15 cellular contexts compared by ENCODE assay signal in the genomic region with DNA sequence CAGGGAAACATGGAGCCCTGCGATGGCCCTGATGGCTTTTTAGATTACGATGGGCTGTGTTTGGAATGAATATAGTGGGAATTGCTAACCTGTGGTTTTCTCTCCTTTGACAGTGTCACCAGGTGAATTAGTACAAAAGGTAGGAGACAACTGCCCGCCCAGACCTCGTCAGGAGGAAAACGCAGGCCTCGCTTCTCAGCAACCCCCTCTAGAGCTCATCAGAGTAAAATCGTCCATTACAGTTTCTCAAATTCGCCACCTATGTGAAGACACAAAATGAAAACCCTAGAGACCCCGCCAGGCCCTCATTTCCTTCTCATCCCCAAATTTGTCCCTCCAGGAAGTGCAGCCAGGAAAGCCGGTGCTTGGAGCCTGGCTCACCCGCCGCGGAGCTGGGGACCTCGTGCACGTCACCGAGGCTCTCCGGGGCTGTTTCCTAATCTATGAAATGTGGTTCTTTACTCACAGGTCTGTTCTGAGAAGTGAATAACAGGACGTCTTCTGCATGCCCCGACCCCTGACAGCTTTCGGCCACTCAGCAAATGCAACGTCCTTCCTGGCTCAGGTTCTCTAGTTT.
DNase-seq lines count a peak whose midpoint lies in the region; ATAC-seq, FAIRE-seq and TF ChIP-seq lines count a peak whose summit lies in the region.
"Had no signal": no experiment of that assay in that cellular context is flagged by ENCODE, and none has a peak within 500 bp of the region (broad histone marks: within the 10 kb centered on the region; RNA-seq: fewer than 3 reads in every experiment).

No MANE protein-coding gene starts in this region.

- WGBS in upper lobe of left lung, 2 donors: 78 to 79% methylated on average over 21 of the region's 21 CpGs
- WGBS in heart left ventricle, 4 donors: 71 to 76% (median 73%) methylated on average over 21 of the region's 21 CpGs

- DNase-seq in H7 (peak; percentile 84), WTC11 (ENCODE audit: low spot score) (no peak), kidney (peak; percentile 33), upper lobe of left lung (no peak), heart left ventricle (no peak), EL (no peak)
- DNase-seq: HCEC 1CT, NCI-H1105, NCI-H1930, Right ventricle myocardium superior, SK-N-SH, T-helper 1 cell had no signal

- peaks cover 11% of the 10 kb centered on the region for H3K4me1 Mint-ChIP-seq in WTC11

- H3K36me3 ChIP-seq in H7 (replicated peaks; ENCODE audit: control insufficient read depth, insufficient read depth, low read length) (no peaks in the 10 kb centered on the region), KMS-11 (ENCODE audit: insufficient read depth) (no peaks in the 10 kb centered on the region), kidney (ENCODE audit: control insufficient read depth in 1 of 2, insufficient read depth in 2 of 2, low read length in 2 of 2) (no peaks in the 10 kb centered on the region), upper lobe of left lung (no peaks in the 10 kb centered on the region), heart left ventricle (no peaks in the 10 kb centered on the region)
- H3K36me3 ChIP-seq: BLaER1 had no signal

- no peaks in the 10 kb centered on the region for H3K79me2 ChIP-seq in KMS-11 (ENCODE audit: insufficient read depth, low read depth)

- TF ChIP-seq POLR2A in upper lobe of left lung (IDR thresholded peaks at IDR 0.05): no peak
- no peak for TF ChIP-seq POLR2A in heart left ventricle (IDR thresholded peaks at IDR 0.05)

- ATAC-seq in WTC11: peak; percentile 91
- no peak for ATAC-seq in upper lobe of left lung (ENCODE audit: low FRiP score in 2 of 2)
- ATAC-seq in heart left ventricle: no peak
- ATAC-seq: Panc1 had no signal

- POLR2A ChIA-PET in WTC11 (lab: Charles Lee): no interaction called here

- H3K9ac ChIP-seq in KMS-11 (no peak overlapping the region), kidney (ENCODE audit: low read length in 2 of 2) (no peak overlapping the region)
- H3K9ac ChIP-seq: BLaER1, SK-N-SH had no signal

- peaks cover 20% of the 10 kb centered on the region for H3K27me3 Mint-ChIP-seq in WTC11 (ENCODE audit: low read depth)

- H3K27ac Mint-ChIP-seq in WTC11: no peak overlapping the region

- FAIRE-seq in kidney (lab: Jason Lieb, UNC): no peak

- TF ChIP-seq EP300 in upper lobe of left lung (IDR thresholded peaks at IDR 0.05): no peak

- TF ChIP-seq CTCF in KMS-11 (conservative IDR thresholded peaks at IDR 0.05; ENCODE audit: low read depth, low read length) (0 out of 2 replicates have a peak, but pooled peaks have one; percentile 12), WTC11 (IDR thresholded peaks at IDR 0.05) (no peak), kidney (IDR thresholded peaks at IDR 0.05; ENCODE audit: borderline replicate concordance, extremely low read depth, insufficient read depth) (no peak), upper lobe of left lung (IDR thresholded peaks at IDR 0.05) (no peak), heart left ventricle (IDR thresholded peaks at IDR 0.05) (no peak)

- no peak overlapping the region for H3K4me2 ChIP-seq in KMS-11
- H3K4me2 ChIP-seq: BLaER1, SK-N-SH had no signal

- H3K9me3 ChIP-seq in kidney (ENCODE audit: control insufficient read depth in 1 of 2, low read length in 2 of 2) (no peaks in the 10 kb centered on the region), upper lobe of left lung (no peaks in the 10 kb centered on the region), heart left ventricle (no peaks in the 10 kb centered on the region)
- H3K9me3 ChIP-seq: SK-N-SH had no signal

- no peaks in the 10 kb centered on the region for H3K4me1 ChIP-seq in KMS-11 (ENCODE audit: low read depth, poor library complexity, severe bottlenecking)
- peaks cover 0 to 2% of the 10 kb centered on the region in 2 donors for H3K4me1 ChIP-seq in kidney (ENCODE audit: control insufficient read depth in 1 of 2, insufficient read depth in 1 of 2, low read depth in 1 of 2, low read length in 2 of 2)
- peaks cover 0 to 5% (median 0%) of the 10 kb centered on the region in 4 donors for H3K4me1 ChIP-seq in upper lobe of left lung
- H3K4me1 ChIP-seq in heart left ventricle: no peaks in the 10 kb centered on the region
- H3K4me1 ChIP-seq: BLaER1 had no signal

- H3K4me3 ChIP-seq in H7 (ENCODE audit: insufficient read depth, low read depth, low read length) (no peak overlapping the region), KMS-11 (IDR thresholded peaks at IDR 0.05; ENCODE audit: insufficient read depth, low read depth, low read length) (no peak overlapping the region), kidney (ENCODE audit: low read length in 2 of 2) (no peak overlapping the region), upper lobe of left lung (no peak overlapping the region), heart left ventricle (no peak overlapping the region)
- H3K4me3 ChIP-seq: BLaER1 had no signal

- no peak overlapping the region for H3K27ac ChIP-seq in KMS-11
- H3K27ac ChIP-seq in kidney (ENCODE audit: low read depth in 2 of 2, low read length in 2 of 2): no peak overlapping the region
- no peak overlapping the region for H3K27ac ChIP-seq in upper lobe of left lung
- no peak overlapping the region for H3K27ac ChIP-seq in heart left ventricle
- H3K27ac ChIP-seq: BLaER1 had no signal

- intact Hi-C loops in kidney (cut with DNase I): no loop called here
- intact Hi-C loops in heart left ventricle (cut with DNase I): no loop called here

- no peak overlapping the region for H3K4me3 Mint-ChIP-seq in WTC11

- H3K36me3 Mint-ChIP-seq in WTC11: no peaks in the 10 kb centered on the region

- H3K9me3 Mint-ChIP-seq in WTC11: no peaks in the 10 kb centered on the region

- peaks cover 18% of the 10 kb centered on the region for H3K27me3 ChIP-seq in H7 (ENCODE audit: control insufficient read depth, insufficient read depth, low read length)
- H3K27me3 ChIP-seq in KMS-11 (ENCODE audit: insufficient read depth, low read depth): no peaks in the 10 kb centered on the region
- peaks cover 0 to 9% (median 0%) of the 10 kb centered on the region in 4 donors for H3K27me3 ChIP-seq in upper lobe of left lung
- peaks cover 0 to 18% (median 14%) of the 10 kb centered on the region in 9 donors for H3K27me3 ChIP-seq in heart left ventricle
- H3K27me3 ChIP-seq: BLaER1 had no signal

- H4K20me1 ChIP-seq in KMS-11 (ENCODE audit: insufficient read depth): no peaks in the 10 kb centered on the region
- H4K20me1 ChIP-seq: BLaER1 had no signal

- H2AFZ ChIP-seq in KMS-11 (ENCODE audit: low read depth): no peak overlapping the region

- CTCF ChIA-PET in WTC11 (lab: Charles Lee): interaction anchor here (0.6 to 3.4 kb wide), 19 partner anchors 8 to 397 kb away, joined by 3 to 32 read pairs (median 4); no protein-coding TSS in a partner anchor

TF ChIP-seq in WTC11, 78 proteins besides CTCF, POLR2A, EP300 and RAD21:
- TF ChIP-seq ZNF121 (CRISPR knock-in tag; IDR thresholded peaks at IDR 0.05) (no peak), TP53 (CRISPR knock-in tag; IDR thresholded peaks at IDR 0.05) (no peak), PRRX2 (CRISPR knock-in tag; IDR thresholded peaks at IDR 0.05) (no peak), IRF1 (CRISPR knock-in tag; IDR thresholded peaks at IDR 0.05) (no peak), IRF2 (CRISPR knock-in tag; IDR thresholded peaks at IDR 0.05; ENCODE audit: borderline replicate concordance, low read depth) (no peak)
- TF ChIP-seq, protein P1, sequence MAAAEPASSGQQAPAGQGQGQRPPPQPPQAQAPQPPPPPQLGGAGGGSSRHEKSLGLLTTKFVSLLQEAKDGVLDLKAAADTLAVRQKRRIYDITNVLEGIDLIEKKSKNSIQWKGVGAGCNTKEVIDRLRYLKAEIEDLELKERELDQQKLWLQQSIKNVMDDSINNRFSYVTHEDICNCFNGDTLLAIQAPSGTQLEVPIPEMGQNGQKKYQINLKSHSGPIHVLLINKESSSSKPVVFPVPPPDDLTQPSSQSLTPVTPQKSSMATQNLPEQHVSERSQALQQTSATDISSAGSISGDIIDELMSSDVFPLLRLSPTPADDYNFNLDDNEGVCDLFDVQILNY (CRISPR knock-in tag; IDR thresholded peaks at IDR 0.05): no peak
- TF ChIP-seq, protein P2, sequence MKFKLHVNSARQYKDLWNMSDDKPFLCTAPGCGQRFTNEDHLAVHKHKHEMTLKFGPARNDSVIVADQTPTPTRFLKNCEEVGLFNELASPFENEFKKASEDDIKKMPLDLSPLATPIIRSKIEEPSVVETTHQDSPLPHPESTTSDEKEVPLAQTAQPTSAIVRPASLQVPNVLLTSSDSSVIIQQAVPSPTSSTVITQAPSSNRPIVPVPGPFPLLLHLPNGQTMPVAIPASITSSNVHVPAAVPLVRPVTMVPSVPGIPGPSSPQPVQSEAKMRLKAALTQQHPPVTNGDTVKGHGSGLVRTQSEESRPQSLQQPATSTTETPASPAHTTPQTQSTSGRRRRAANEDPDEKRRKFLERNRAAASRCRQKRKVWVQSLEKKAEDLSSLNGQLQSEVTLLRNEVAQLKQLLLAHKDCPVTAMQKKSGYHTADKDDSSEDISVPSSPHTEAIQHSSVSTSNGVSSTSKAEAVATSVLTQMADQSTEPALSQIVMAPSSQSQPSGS (CRISPR knock-in tag; IDR thresholded peaks at IDR 0.05; ENCODE audit: borderline replicate concordance, low read depth): no peak
TF ChIP-seq in WTC11: peak in this region for 0.

Comparison
In these comparisons a context has a peak if more than half of its experiments do, and no peak if none do; other contexts are left out.
1. DNase-seq: peak in H7 (single experiment) and kidney (single experiment); none in WTC11 (single experiment), upper lobe of left lung (0 of 2), heart left ventricle (0 of 5) and EL (single experiment).